In the genomic region with DNA sequence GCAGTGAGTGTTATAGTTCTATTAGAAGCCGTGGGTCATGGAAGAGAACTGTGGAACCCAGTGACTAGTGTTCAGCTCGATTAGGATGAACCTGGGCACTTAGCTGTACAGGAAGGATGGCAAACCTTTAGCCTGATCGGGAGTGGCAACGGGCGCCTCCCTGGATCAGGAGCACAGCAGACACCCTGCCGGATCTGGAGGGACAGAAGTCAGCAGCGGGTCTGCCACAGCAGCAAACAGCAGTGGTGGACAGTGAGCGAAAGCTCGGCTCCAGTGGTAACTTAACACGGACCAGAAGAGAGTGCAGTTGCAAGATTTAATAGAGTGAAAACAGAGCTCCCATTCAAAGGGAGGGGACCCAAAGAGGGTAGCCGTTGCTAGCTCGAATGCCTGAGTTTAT, we compare ENCODE assay signal across 8 cellular contexts.
DNase-seq lines count a peak whose midpoint lies in the region; ATAC-seq and TF ChIP-seq lines count a peak whose summit lies in the region.
"Not testable (repeated sequence)": the region's sequence is repeated elsewhere in the genome, so short reads cannot be mapped to it uniquely, and the experiment has no call there.

No MANE protein-coding gene starts in this region.

- not testable (repeated sequence) for H3F3A ChIP-seq in SK-N-SH (replicated peaks; ENCODE audit: insufficient read depth)

- H3K23ac ChIP-seq in neuronal stem cell (ENCODE audit: low read depth, low read length, poor library complexity), result not testable (repeated sequence)

- peak overlapping the region; percentile 13; the same call in 1 of the 2 replicates for H3K27ac Mint-ChIP-seq in HFFc6

- DNase-seq in HFFc6; Karpas-422; SK-N-SH; neuronal stem cell (ENCODE audit: low spot score); osteoblast (ENCODE audit: insufficient read length, low spot score, missing footprints): not testable (repeated sequence)
- DNase-seq in Right ventricle myocardium inferior (ENCODE audit: missing footprints) (peak; percentile 23), left kidney (ENCODE audit: low read depth, low spot score) (peak; percentile 8), posterior vena cava (ENCODE audit: low spot score) (peak; percentile 74)

- 0 out of 2 replicates have a peak overlapping the region, but pooled peaks have one; percentile 50 for H2AFZ ChIP-seq in Karpas-422 (ENCODE audit: low read length)
- H2AFZ ChIP-seq in SK-N-SH (ENCODE audit: low read depth), result peak overlapping the region; percentile 70; the same call in 1 of the 2 replicates
- H2AFZ ChIP-seq in neuronal stem cell (ENCODE audit: low read length), result peak overlapping the region; percentile 29
- H2AFZ ChIP-seq in osteoblast (ENCODE audit: low read length), result peak overlapping the region; percentile 35

- not testable (repeated sequence) for H3K27me3 Mint-ChIP-seq in HFFc6 (ENCODE audit: insufficient read depth)

- not testable (repeated sequence) for H3K4me1 ChIP-seq in Karpas-422 (ENCODE audit: low read length); SK-N-SH (ENCODE audit: control insufficient read depth in 1 of 2, insufficient read depth in 2 of 2, low read depth in 1 of 2, low read length in 1 of 2); neuronal stem cell (ENCODE audit: control insufficient read depth in 2 of 2, insufficient read depth in 1 of 2, low read depth in 1 of 2, low read length in 2 of 2); osteoblast (ENCODE audit: insufficient read depth, low read length)

- intact Hi-C loops in Right ventricle myocardium inferior (cut with DNase I); posterior vena cava (cut with DNase I): not testable (repeated sequence)

- POLR2A ChIA-PET in SK-N-SH (lab: Yijun Ruan, JAX), result not testable (repeated sequence)

- not testable (repeated sequence) for H2AK5ac ChIP-seq in neuronal stem cell (ENCODE audit: low read depth, low read length)

- H4K20me1 ChIP-seq in Karpas-422 (ENCODE audit: insufficient read depth, low read depth, low read length); SK-N-SH (ENCODE audit: insufficient read depth); osteoblast (ENCODE audit: insufficient read depth, low read length): not testable (repeated sequence)

- not testable (repeated sequence) for H3K36me3 ChIP-seq in Karpas-422 (ENCODE audit: insufficient read depth, low read length); SK-N-SH (replicated peaks in 1 of 2; ENCODE audit: control insufficient read depth in 1 of 2, insufficient read depth in 2 of 2, low read length in 1 of 2); neuronal stem cell (replicated peaks in 1 of 2; ENCODE audit: control insufficient read depth in 2 of 2, insufficient read depth in 2 of 2, low read length in 2 of 2); osteoblast (ENCODE audit: insufficient read depth, low read length)

- H3K4me1 Mint-ChIP-seq in HFFc6 (ENCODE audit: low read depth), result peaks cover 32% of the 10 kb centered on the region

- not testable (repeated sequence) for H3K27me3 ChIP-seq in Karpas-422 (ENCODE audit: low read length); SK-N-SH (ENCODE audit: insufficient read depth); neuronal stem cell (ENCODE audit: control insufficient read depth in 3 of 3, insufficient read depth in 3 of 3, low read depth in 1 of 3, low read length in 3 of 3); osteoblast (ENCODE audit: insufficient read depth, low read length)

- H3K14ac ChIP-seq in neuronal stem cell (ENCODE audit: low read length), result peak overlapping the region; percentile 38

- not testable (repeated sequence) for H2BK12ac ChIP-seq in neuronal stem cell (ENCODE audit: low read length)

- not testable (repeated sequence) for H4K8ac ChIP-seq in neuronal stem cell (ENCODE audit: low read depth, low read length)

- not testable (repeated sequence) for TF ChIP-seq EP300 in SK-N-SH (IDR thresholded peaks at IDR 0.05; ENCODE audit: borderline replicate concordance in 1 of 2, low read depth in 1 of 2, low read length in 1 of 2)

- TF ChIP-seq CTCF in HFFc6 (IDR thresholded peaks at IDR 0.05); SK-N-SH (IDR thresholded peaks at IDR 0.05); osteoblast (IDR thresholded peaks at IDR 0.05; ENCODE audit: extremely low read depth, low read depth, low read length): not testable (repeated sequence)

- not testable (repeated sequence) for H3K9me3 Mint-ChIP-seq in HFFc6

- not testable (repeated sequence) for ATAC-seq in Right ventricle myocardium inferior

- H2BK5ac ChIP-seq in neuronal stem cell (ENCODE audit: low read length), result not testable (repeated sequence)

- not testable (repeated sequence) for H3K4me3 ChIP-seq in Karpas-422 (ENCODE audit: low read length); SK-N-SH (ENCODE audit: low read depth in 2 of 2, low read length in 1 of 2); neuronal stem cell (ENCODE audit: low read length in 2 of 2); osteoblast (ENCODE audit: insufficient read depth, low read length)

- H3K27ac ChIP-seq in Karpas-422 (ENCODE audit: low read length); SK-N-SH (ENCODE audit: low read depth in 2 of 2, low read length in 1 of 2); neuronal stem cell (replicated peaks; ENCODE audit: low read length); osteoblast (ENCODE audit: low read depth, low read length): not testable (repeated sequence)

- not testable (repeated sequence) for H2BK15ac ChIP-seq in neuronal stem cell (ENCODE audit: low read length)

- not testable (repeated sequence) for H3K9me3 ChIP-seq in Karpas-422 (ENCODE audit: low read length); SK-N-SH; neuronal stem cell (replicated peaks in 1 of 2; ENCODE audit: control insufficient read depth in 2 of 2, insufficient read depth in 1 of 2, low read depth in 1 of 2, low read length in 2 of 2); osteoblast (ENCODE audit: low read depth, low read length)

- not testable (repeated sequence) for H3K79me2 ChIP-seq in Karpas-422 (ENCODE audit: low read length); SK-N-SH (ENCODE audit: insufficient read depth); osteoblast (ENCODE audit: insufficient read depth, low read length)

- H3K4ac ChIP-seq in neuronal stem cell (ENCODE audit: low read length), result not testable (repeated sequence)

- H4K91ac ChIP-seq in neuronal stem cell (ENCODE audit: low read depth, low read length, poor library complexity), result not testable (repeated sequence)

- 44% methylated on average over 12 of the region's 12 CpGs for WGBS in SK-N-SH (ENCODE audit: low lambda C conversion rate)
- no CpG with 5 or more reads among the region's 12 CpGs for WGBS in neuronal stem cell (ENCODE audit: extremely low coverage in 2 of 2, insufficient read length in 2 of 2, insufficient replicate concordance in 1 of 2), 2 donors

- peaks cover 35% of the 10 kb centered on the region for H3K36me3 Mint-ChIP-seq in HFFc6 (ENCODE audit: low read depth)

- peak overlapping the region; percentile 16; the same call in 1 of the 2 replicates for H3K4me3 Mint-ChIP-seq in HFFc6

- not testable (repeated sequence) for H3K9me2 ChIP-seq in Karpas-422 (replicated peaks; ENCODE audit: insufficient read depth, low read length); SK-N-SH

- CTCF ChIA-PET in SK-N-SH (lab: Yijun Ruan, JAX), result not testable (repeated sequence)

- not testable (repeated sequence) for H3K4me2 ChIP-seq in Karpas-422 (ENCODE audit: low read depth, low read length, poor library complexity, severe bottlenecking); SK-N-SH; neuronal stem cell (ENCODE audit: insufficient read depth, low read length, poor library complexity, severe bottlenecking); osteoblast (ENCODE audit: insufficient read depth, low read length)

- H3K18ac ChIP-seq in neuronal stem cell (ENCODE audit: low read length), result not testable (repeated sequence)

- H2BK120ac ChIP-seq in neuronal stem cell (ENCODE audit: low read depth, low read length), result not testable (repeated sequence)

- H3K9ac ChIP-seq in Karpas-422 (ENCODE audit: low read length); SK-N-SH; neuronal stem cell (ENCODE audit: low read depth, low read length, poor library complexity): not testable (repeated sequence)

- not testable (repeated sequence) for H3K79me1 ChIP-seq in neuronal stem cell (ENCODE audit: low read depth, low read length)

- TF ChIP-seq RAD21 in SK-N-SH (IDR thresholded peaks at IDR 0.05; ENCODE audit: low read length), result not testable (repeated sequence)
